14 cellular contexts compared by ENCODE assay signal in the genomic region with DNA sequence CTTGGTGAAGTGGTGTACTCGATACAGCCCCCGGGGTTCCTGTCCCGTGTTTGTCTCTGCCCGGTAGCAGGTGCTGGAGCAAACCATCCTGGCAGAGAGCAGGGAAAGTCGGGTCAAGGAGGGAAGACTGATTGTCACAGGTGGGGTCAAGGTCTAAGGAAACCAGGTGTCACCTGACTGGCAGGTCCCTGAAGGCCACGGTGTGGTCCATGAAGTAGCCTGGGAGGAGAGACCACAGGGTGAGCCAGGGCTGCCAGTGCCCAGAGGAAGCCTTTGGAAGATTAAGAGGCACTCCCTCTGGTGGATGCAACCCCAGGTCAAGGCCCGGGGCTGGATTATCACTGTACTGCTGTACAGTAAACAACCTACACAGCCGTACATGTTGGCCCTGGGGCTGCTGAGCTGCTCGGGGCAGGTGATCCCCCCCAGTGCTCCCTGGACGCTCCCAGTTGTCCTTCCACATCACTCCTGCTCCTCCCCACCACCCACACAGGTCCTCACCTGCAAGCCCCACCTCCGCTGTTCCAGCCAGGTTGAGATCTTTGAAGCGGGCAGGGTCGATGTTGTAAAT. TPM values are rescaled to one million over a fixed set of nuclear protein-coding genes. Genes with fewer than 3 reads are reported as not detected.
DNase-seq lines count a peak whose midpoint lies in the region; ATAC-seq, FAIRE-seq and TF ChIP-seq lines count a peak whose summit lies in the region.
"Had no signal": no experiment of that assay in that cellular context is flagged by ENCODE, and none has a peak within 500 bp of the region (broad histone marks: within the 10 kb centered on the region; RNA-seq: fewer than 3 reads in every experiment).

No MANE protein-coding gene starts in this region.

- FAIRE-seq in HepG2 (lab: Jason Lieb, UNC): peak; percentile 55

- TF ChIP-seq CTCF in WTC11 (IDR thresholded peaks at IDR 0.05) (no peak), HepG2 (CRISPR knock-in tag; IDR thresholded peaks at IDR 0.05) (peak; percentile 78)

- H3K9me3 ChIP-seq in HepG2 (ENCODE audit: low read length): no peaks in the 10 kb centered on the region
- H3K9me3 ChIP-seq: thoracic aorta had no signal

- ATAC-seq in WTC11: peak; percentile 33
- peak; percentile 92 for ATAC-seq in HepG2
- ATAC-seq in GM19467 (IDR thresholded peaks at IDR 0.05; ENCODE audit: unreplicated experiment): no peak
- ATAC-seq in effector memory CD8-positive, alpha-beta T cell (replicated peaks): no peak
- no peak for ATAC-seq in GM18498 (IDR thresholded peaks at IDR 0.05; ENCODE audit: unreplicated experiment)

- no TSS peak for BruUV-seq in HepG2 (replicated peaks; lab: Mats Ljungman, UMichigan)

- H3K9ac ChIP-seq in HepG2 (ENCODE audit: insufficient read depth, low read depth, low read length): no peak overlapping the region

- no peak overlapping the region; the same call in 1 of the 2 replicates for H3K4me2 ChIP-seq in HepG2 (ENCODE audit: low read depth, low read length)

- CTCF ChIA-PET in WTC11 (lab: Charles Lee): interaction anchor here (1.1 to 3.6 kb wide), 2 partner anchors 12 to 36 kb away, joined by 3 to 24 read pairs; partner anchors contain the start of genes MRPS12 and SARS2
- CTCF ChIA-PET in HepG2 (lab: Yijun Ruan, JAX; ENCODE audit: low intra/inter-chr PET ratio, low total read pairs): interaction anchor here (0.7 kb wide), 1 partner anchor 188 kb away, joined by 3 read pairs; no protein-coding TSS in a partner anchor

- H3K27ac ChIP-seq in HepG2 (ENCODE audit: extremely low read length, insufficient read depth, low read length): no peak overlapping the region
- H3K27ac ChIP-seq: coronary artery, thoracic aorta had no signal

- in situ Hi-C loops in HepG2 (cut with HindIII; ENCODE audit: extremely low pct_ligation_motif_present, low pct_unique_long_range_greater_than_20kb): loop anchor here (25.0 kb wide), 1 partner anchor 181 kb away; the partner anchor contains the start of gene CAPN12

- intact Hi-C loops in HepG2 (cut with micrococcal nuclease; ENCODE audit: unreplicated experiment): no loop called here

- 0 out of 2 replicates have a peak, but pooled peaks cover 4% of the 10 kb centered on the region for H3K9me3 Mint-ChIP-seq in WTC11
- no peaks in the 10 kb centered on the region for H3K9me3 Mint-ChIP-seq in effector memory CD8-positive, alpha-beta T cell

- peak; percentile 35; the same call in 1 of the 2 replicates for TF ChIP-seq RAD21 in HepG2 (CRISPR knock-in tag; IDR thresholded peaks at IDR 0.05)

- no peak overlapping the region for H2AFZ ChIP-seq in HepG2 (ENCODE audit: low read length)

- peaks cover 1 to 13% of the 10 kb centered on the region in 2 experiments for H3K36me3 ChIP-seq in HepG2 (replicated peaks in 1 of 2; ENCODE audit: control insufficient read depth in 1 of 2, insufficient read depth in 2 of 2, low read length in 2 of 2)
- H3K36me3 ChIP-seq: thoracic aorta had no signal

- TF ChIP-seq POLR2A in HepG2 (IDR thresholded peaks at IDR 0.05; ENCODE audit: insufficient read depth in 1 of 2, low read depth in 2 of 2, low read length in 2 of 2): no peak

- H3K4me3 ChIP-seq in HepG2 (replicated peaks in 1 of 3; ENCODE audit: insufficient read depth in 1 of 3, low read depth in 2 of 3, low read length in 3 of 3): no peak overlapping the region
- H3K4me3 ChIP-seq: coronary artery, thoracic aorta had no signal

- H4K20me1 ChIP-seq in HepG2 (ENCODE audit: insufficient read depth, low read length): no peaks in the 10 kb centered on the region

- peaks cover under 1% of the 10 kb centered on the region; the same call in 1 of the 2 replicates for H3K27me3 Mint-ChIP-seq in WTC11 (ENCODE audit: low read depth)
- H3K27me3 Mint-ChIP-seq in effector memory CD8-positive, alpha-beta T cell: no peaks in the 10 kb centered on the region

- DNase-seq in EH (ENCODE audit: low read depth) (peak; percentile 21), LHCN-M2 (ENCODE audit: low read depth) (peak; percentile 11), WTC11 (ENCODE audit: low spot score) (no peak), HepG2 (ENCODE audit: low spot score) (peak; percentile 62)
- no peak for DNase-seq in activated CD4-positive, CD25-positive, alpha-beta regulatory T cell treated with anti-CD3 and anti-CD28 coated beads, Interleukin-2, amount 50 U/mL, for 72 hours
- DNase-seq in effector memory CD8-positive, alpha-beta T cell: no peak
- DNase-seq: hypothalamus; NCI-H146; stimulated activated CD4-positive, alpha-beta T cell treated with anti-CD3 and anti-CD28 coated beads, Interleukin-4, amount 100 ng/mL, for 4 hours; SW 1271 had no signal

- TF ChIP-seq EP300 in HepG2 (IDR thresholded peaks at IDR 0.05; ENCODE audit: low read depth in 2 of 2, low read length in 2 of 2) (no peak), HepG2 (CRISPR knock-in tag; IDR thresholded peaks at IDR 0.05; ENCODE audit: borderline replicate concordance) (no peak)

- no peaks in the 10 kb centered on the region for H3K4me1 Mint-ChIP-seq in WTC11
- H3K4me1 Mint-ChIP-seq in effector memory CD8-positive, alpha-beta T cell (ENCODE audit: low read depth in 2 of 2): peaks cover 0 to 3% of the 10 kb centered on the region in 2 donors

- peaks cover 12% of the 10 kb centered on the region for H3K36me3 Mint-ChIP-seq in WTC11
- peaks cover 4% of the 10 kb centered on the region for H3K36me3 Mint-ChIP-seq in effector memory CD8-positive, alpha-beta T cell (ENCODE audit: insufficient read depth)

- H3K27ac Mint-ChIP-seq in WTC11: peak overlapping the region; percentile 43; the same call in 1 of the 2 replicates
- no peak overlapping the region for H3K27ac Mint-ChIP-seq in effector memory CD8-positive, alpha-beta T cell

- H3K4me3 Mint-ChIP-seq in WTC11: no peak overlapping the region
- no peak overlapping the region for H3K4me3 Mint-ChIP-seq in effector memory CD8-positive, alpha-beta T cell

- POLR2A ChIA-PET in WTC11 (lab: Charles Lee) (interaction anchor here (0.6 kb wide), 1 partner anchor 291 kb away, joined by 3 read pairs; no protein-coding TSS in a partner anchor), HepG2 (lab: Yijun Ruan, JAX) (interaction anchor here (1.0 to 1.2 kb wide), 2 partner anchors 12 kb away, joined by 4 read pairs; no protein-coding TSS in a partner anchor)

- WGBS in HepG2 (ENCODE audit: low lambda C conversion rate): 75% methylated on average over 9 of the region's 13 CpGs

- H3K27me3 ChIP-seq in HepG2 (ENCODE audit: control insufficient read depth in 1 of 2, insufficient read depth in 2 of 2, low read length in 2 of 2): no peaks in the 10 kb centered on the region

- H3K4me1 ChIP-seq in HepG2 (ENCODE audit: insufficient read depth, low read length): peaks cover 12% of the 10 kb centered on the region

- H3K79me2 ChIP-seq in HepG2 (ENCODE audit: insufficient read depth, low read length): no peaks in the 10 kb centered on the region

RNA-seq across cellular contexts. Expression of gene CCER2, which starts 6.0 kb away (rescaled TPM):
- total RNA-seq in LHCN-M2 (2014; rRNA removed) (not detected in 2 replicates), WTC11 (2021) (0.77 to 1.1 TPM (median 0.98 TPM) in 3 replicates), HepG2 (2016; rRNA removed; fragmentation: Illumina TruSeq; extraction: Trizol) (not detected in 2 replicates)
- polyA plus RNA-seq in LHCN-M2 (2012): not detected
- not detected in 2 replicates for total RNA-seq in HepG2 (2016; cell fraction: cytosol; rRNA removed; fragmentation: Illumina TruSeq; extraction: Trizol; ENCODE audit: low read depth)
- total RNA-seq in HepG2 (2016; cell fraction: insoluble cytoplasmic fraction; rRNA removed; fragmentation: Illumina TruSeq; extraction: Trizol): not detected in 2 replicates
- total RNA-seq in HepG2 (2016; cell fraction: membrane; rRNA removed; fragmentation: Illumina TruSeq; extraction: Trizol): 0.17 TPM in 1 of 2 replicates, not detected in the other
- total RNA-seq in HepG2 (2016; cell fraction: nucleus; rRNA removed; fragmentation: Illumina TruSeq; extraction: Trizol): not detected in 2 replicates
- polyA plus RNA-seq in HepG2 (2011; rRNA removed): 0.08 and 0.24 TPM in 2 replicates
- 0.09 TPM in 1 of 2 replicates, not detected in the other for polyA plus RNA-seq in HepG2 (2011; cell fraction: cytosol; rRNA removed)
- 1.6 and 2.0 TPM in 2 replicates for polyA plus RNA-seq in HepG2 (2011; cell fraction: nucleus; rRNA removed)
- polyA plus RNA-seq in HepG2 (2012): 0.15 and 0.33 TPM in 2 replicates
- not detected in 2 replicates for polyA plus RNA-seq in HepG2 (2016; cell fraction: cytosol; fragmentation: Illumina TruSeq; extraction: Trizol; ENCODE audit: low read depth)
- polyA plus RNA-seq in HepG2 (2016; cell fraction: insoluble cytoplasmic fraction; fragmentation: Illumina TruSeq; extraction: Trizol; ENCODE audit: low read depth): not detected in 2 replicates
- not detected in 2 replicates for polyA plus RNA-seq in HepG2 (2016; cell fraction: membrane; fragmentation: Illumina TruSeq; extraction: Trizol; ENCODE audit: low read depth)
- 0.48 and 0.77 TPM in 2 replicates for polyA plus RNA-seq in HepG2 (2016; cell fraction: nucleus; fragmentation: Illumina TruSeq; extraction: Trizol; ENCODE audit: insufficient read depth, low read depth)
- 0.26 and 0.52 TPM in 2 replicates for polyA minus RNA-seq in HepG2 (2011; rRNA and poly(A)+ RNA removed; ENCODE audit: low replicate concordance)
- polyA minus RNA-seq in HepG2 (2011; cell fraction: cytosol; rRNA and poly(A)+ RNA removed): not detected in 2 replicates
- not detected in 2 replicates for polyA minus RNA-seq in HepG2 (2011; cell fraction: nucleus; rRNA and poly(A)+ RNA removed)
- total RNA-seq: thoracic aorta had no signal

RNA-seq across cellular contexts. Expression of gene SARS2, which starts 12.6 kb away (rescaled TPM):
- 29.9 and 35.9 TPM in 2 replicates for total RNA-seq in LHCN-M2 (2014; rRNA removed)
- 20.1 TPM for polyA plus RNA-seq in LHCN-M2 (2012)
- 66.4 to 74.7 TPM (median 69.6 TPM) in 3 replicates for total RNA-seq in WTC11 (2021)
- 30.1 and 48.6 TPM in 2 replicates for total RNA-seq in HepG2 (2016; rRNA removed; fragmentation: Illumina TruSeq; extraction: Trizol)
- total RNA-seq in HepG2 (2016; cell fraction: cytosol; rRNA removed; fragmentation: Illumina TruSeq; extraction: Trizol; ENCODE audit: low read depth): 17.3 and 23.4 TPM in 2 replicates
- 25.7 and 50.3 TPM in 2 replicates for total RNA-seq in HepG2 (2016; cell fraction: insoluble cytoplasmic fraction; rRNA removed; fragmentation: Illumina TruSeq; extraction: Trizol)
- total RNA-seq in HepG2 (2016; cell fraction: membrane; rRNA removed; fragmentation: Illumina TruSeq; extraction: Trizol): 19.8 TPM in 2 replicates
- total RNA-seq in HepG2 (2016; cell fraction: nucleus; rRNA removed; fragmentation: Illumina TruSeq; extraction: Trizol): 43.2 and 49.1 TPM in 2 replicates
- 40.0 and 41.5 TPM in 2 replicates for polyA plus RNA-seq in HepG2 (2011; rRNA removed)
- polyA plus RNA-seq in HepG2 (2011; cell fraction: cytosol; rRNA removed): 14.5 and 33.6 TPM in 2 replicates
- polyA plus RNA-seq in HepG2 (2011; cell fraction: nucleus; rRNA removed): 222 and 300 TPM in 2 replicates
- 22.4 and 26.7 TPM in 2 replicates for polyA plus RNA-seq in HepG2 (2012)
- 11.3 and 13.5 TPM in 2 replicates for polyA plus RNA-seq in HepG2 (2016; cell fraction: cytosol; fragmentation: Illumina TruSeq; extraction: Trizol; ENCODE audit: low read depth)
- polyA plus RNA-seq in HepG2 (2016; cell fraction: insoluble cytoplasmic fraction; fragmentation: Illumina TruSeq; extraction: Trizol; ENCODE audit: low read depth): 26.8 and 33.0 TPM in 2 replicates
- polyA plus RNA-seq in HepG2 (2016; cell fraction: membrane; fragmentation: Illumina TruSeq; extraction: Trizol; ENCODE audit: low read depth): 16.0 and 17.2 TPM in 2 replicates
- 104 and 118 TPM in 2 replicates for polyA plus RNA-seq in HepG2 (2016; cell fraction: nucleus; fragmentation: Illumina TruSeq; extraction: Trizol; ENCODE audit: insufficient read depth, low read depth)
- polyA minus RNA-seq in HepG2 (2011; rRNA and poly(A)+ RNA removed; ENCODE audit: low replicate concordance): 42.2 and 59.1 TPM in 2 replicates
- 14.7 and 27.3 TPM in 2 replicates for polyA minus RNA-seq in HepG2 (2011; cell fraction: cytosol; rRNA and poly(A)+ RNA removed)
- polyA minus RNA-seq in HepG2 (2011; cell fraction: nucleus; rRNA and poly(A)+ RNA removed): 31.5 and 33.4 TPM in 2 replicates

RNA-seq across cellular contexts. Expression of gene MRPS12, which starts 12.7 kb away (rescaled TPM):
- total RNA-seq in LHCN-M2 (2014; rRNA removed) (67.2 and 80.3 TPM in 2 replicates), WTC11 (2021) (79.9 to 88.0 TPM (median 81.5 TPM) in 3 replicates), HepG2 (2016; rRNA removed; fragmentation: Illumina TruSeq; extraction: Trizol) (54.8 and 75.1 TPM in 2 replicates)
- 58.0 TPM for polyA plus RNA-seq in LHCN-M2 (2012)
- total RNA-seq in HepG2 (2016; cell fraction: cytosol; rRNA removed; fragmentation: Illumina TruSeq; extraction: Trizol; ENCODE audit: low read depth): 23.3 and 27.3 TPM in 2 replicates
- total RNA-seq in HepG2 (2016; cell fraction: insoluble cytoplasmic fraction; rRNA removed; fragmentation: Illumina TruSeq; extraction: Trizol): 53.5 and 80.4 TPM in 2 replicates
- 39.3 and 49.4 TPM in 2 replicates for total RNA-seq in HepG2 (2016; cell fraction: membrane; rRNA removed; fragmentation: Illumina TruSeq; extraction: Trizol)
- 20.5 and 23.1 TPM in 2 replicates for total RNA-seq in HepG2 (2016; cell fraction: nucleus; rRNA removed; fragmentation: Illumina TruSeq; extraction: Trizol)
- 27.5 and 39.4 TPM in 2 replicates for polyA plus RNA-seq in HepG2 (2011; rRNA removed)
- polyA plus RNA-seq in HepG2 (2011; cell fraction: cytosol; rRNA removed): 33.2 and 61.8 TPM in 2 replicates
- polyA plus RNA-seq in HepG2 (2011; cell fraction: nucleus; rRNA removed): 30.3 and 31.5 TPM in 2 replicates
- polyA plus RNA-seq in HepG2 (2012): 21.4 and 33.9 TPM in 2 replicates
- 25.8 and 31.9 TPM in 2 replicates for polyA plus RNA-seq in HepG2 (2016; cell fraction: cytosol; fragmentation: Illumina TruSeq; extraction: Trizol; ENCODE audit: low read depth)
- 83.6 and 90.1 TPM in 2 replicates for polyA plus RNA-seq in HepG2 (2016; cell fraction: insoluble cytoplasmic fraction; fragmentation: Illumina TruSeq; extraction: Trizol; ENCODE audit: low read depth)
- 40.3 and 46.6 TPM in 2 replicates for polyA plus RNA-seq in HepG2 (2016; cell fraction: membrane; fragmentation: Illumina TruSeq; extraction: Trizol; ENCODE audit: low read depth)
- 39.6 and 43.0 TPM in 2 replicates for polyA plus RNA-seq in HepG2 (2016; cell fraction: nucleus; fragmentation: Illumina TruSeq; extraction: Trizol; ENCODE audit: insufficient read depth, low read depth)
- 30.4 and 47.1 TPM in 2 replicates for polyA minus RNA-seq in HepG2 (2011; rRNA and poly(A)+ RNA removed; ENCODE audit: low replicate concordance)
- 11.2 and 16.5 TPM in 2 replicates for polyA minus RNA-seq in HepG2 (2011; cell fraction: cytosol; rRNA and poly(A)+ RNA removed)
- polyA minus RNA-seq in HepG2 (2011; cell fraction: nucleus; rRNA and poly(A)+ RNA removed): 6.3 and 8.4 TPM in 2 replicates

RNA-seq across cellular contexts. Expression of gene NFKBIB, which starts 18.2 kb away (rescaled TPM):
- total RNA-seq in LHCN-M2 (2014; rRNA removed) (20.3 and 21.8 TPM in 2 replicates), WTC11 (2021) (29.6 to 39.8 TPM (median 30.6 TPM) in 3 replicates), HepG2 (2016; rRNA removed; fragmentation: Illumina TruSeq; extraction: Trizol) (13.8 and 14.9 TPM in 2 replicates)
- 18.6 TPM for polyA plus RNA-seq in LHCN-M2 (2012)
- total RNA-seq in HepG2 (2016; cell fraction: cytosol; rRNA removed; fragmentation: Illumina TruSeq; extraction: Trizol; ENCODE audit: low read depth): 3.8 and 4.6 TPM in 2 replicates
- total RNA-seq in HepG2 (2016; cell fraction: insoluble cytoplasmic fraction; rRNA removed; fragmentation: Illumina TruSeq; extraction: Trizol): 14.4 and 14.7 TPM in 2 replicates
- total RNA-seq in HepG2 (2016; cell fraction: membrane; rRNA removed; fragmentation: Illumina TruSeq; extraction: Trizol): 8.1 and 8.2 TPM in 2 replicates
- total RNA-seq in HepG2 (2016; cell fraction: nucleus; rRNA removed; fragmentation: Illumina TruSeq; extraction: Trizol): 6.0 and 6.9 TPM in 2 replicates
- polyA plus RNA-seq in HepG2 (2011; rRNA removed): 8.6 and 11.5 TPM in 2 replicates
- polyA plus RNA-seq in HepG2 (2011; cell fraction: cytosol; rRNA removed): 9.7 and 14.5 TPM in 2 replicates
- polyA plus RNA-seq in HepG2 (2011; cell fraction: nucleus; rRNA removed): 8.5 and 9.1 TPM in 2 replicates
- 7.8 and 10.7 TPM in 2 replicates for polyA plus RNA-seq in HepG2 (2012)
- polyA plus RNA-seq in HepG2 (2016; cell fraction: cytosol; fragmentation: Illumina TruSeq; extraction: Trizol; ENCODE audit: low read depth): 6.7 and 8.7 TPM in 2 replicates
- polyA plus RNA-seq in HepG2 (2016; cell fraction: insoluble cytoplasmic fraction; fragmentation: Illumina TruSeq; extraction: Trizol; ENCODE audit: low read depth): 19.6 and 21.5 TPM in 2 replicates
- polyA plus RNA-seq in HepG2 (2016; cell fraction: membrane; fragmentation: Illumina TruSeq; extraction: Trizol; ENCODE audit: low read depth): 9.9 and 11.1 TPM in 2 replicates
- 13.5 and 16.3 TPM in 2 replicates for polyA plus RNA-seq in HepG2 (2016; cell fraction: nucleus; fragmentation: Illumina TruSeq; extraction: Trizol; ENCODE audit: insufficient read depth, low read depth)
- 5.6 and 6.0 TPM in 2 replicates for polyA minus RNA-seq in HepG2 (2011; rRNA and poly(A)+ RNA removed; ENCODE audit: low replicate concordance)
- 2.2 and 6.5 TPM in 2 replicates for polyA minus RNA-seq in HepG2 (2011; cell fraction: cytosol; rRNA and poly(A)+ RNA removed)
- polyA minus RNA-seq in HepG2 (2011; cell fraction: nucleus; rRNA and poly(A)+ RNA removed): 1.2 and 1.9 TPM in 2 replicates

RNA-seq across cellular contexts. Expression of gene SIRT2, which starts 18.6 kb away (rescaled TPM):
- 64.6 and 73.2 TPM in 2 replicates for total RNA-seq in LHCN-M2 (2014; rRNA removed)
- polyA plus RNA-seq in LHCN-M2 (2012): 62.7 TPM
- total RNA-seq in WTC11 (2021): 9.5 to 10.7 TPM (median 10.2 TPM) in 3 replicates
- total RNA-seq in HepG2 (2016; rRNA removed; fragmentation: Illumina TruSeq; extraction: Trizol): 20.3 and 22.3 TPM in 2 replicates
- total RNA-seq in HepG2 (2016; cell fraction: cytosol; rRNA removed; fragmentation: Illumina TruSeq; extraction: Trizol; ENCODE audit: low read depth): 14.3 and 15.2 TPM in 2 replicates
- 18.1 and 20.6 TPM in 2 replicates for total RNA-seq in HepG2 (2016; cell fraction: insoluble cytoplasmic fraction; rRNA removed; fragmentation: Illumina TruSeq; extraction: Trizol)
- total RNA-seq in HepG2 (2016; cell fraction: membrane; rRNA removed; fragmentation: Illumina TruSeq; extraction: Trizol): 24.1 and 28.8 TPM in 2 replicates
- 10.5 and 13.7 TPM in 2 replicates for total RNA-seq in HepG2 (2016; cell fraction: nucleus; rRNA removed; fragmentation: Illumina TruSeq; extraction: Trizol)
- polyA plus RNA-seq in HepG2 (2011; rRNA removed): 26.1 and 32.6 TPM in 2 replicates
- 20.9 and 26.0 TPM in 2 replicates for polyA plus RNA-seq in HepG2 (2011; cell fraction: cytosol; rRNA removed)
- 54.3 and 54.9 TPM in 2 replicates for polyA plus RNA-seq in HepG2 (2011; cell fraction: nucleus; rRNA removed)
- 17.1 and 18.5 TPM in 2 replicates for polyA plus RNA-seq in HepG2 (2012)
- 19.1 and 22.5 TPM in 2 replicates for polyA plus RNA-seq in HepG2 (2016; cell fraction: cytosol; fragmentation: Illumina TruSeq; extraction: Trizol; ENCODE audit: low read depth)
- polyA plus RNA-seq in HepG2 (2016; cell fraction: insoluble cytoplasmic fraction; fragmentation: Illumina TruSeq; extraction: Trizol; ENCODE audit: low read depth): 21.0 and 27.0 TPM in 2 replicates
- polyA plus RNA-seq in HepG2 (2016; cell fraction: membrane; fragmentation: Illumina TruSeq; extraction: Trizol; ENCODE audit: low read depth): 29.2 and 29.4 TPM in 2 replicates
- 29.4 and 29.5 TPM in 2 replicates for polyA plus RNA-seq in HepG2 (2016; cell fraction: nucleus; fragmentation: Illumina TruSeq; extraction: Trizol; ENCODE audit: insufficient read depth, low read depth)
- 15.5 and 28.6 TPM in 2 replicates for polyA minus RNA-seq in HepG2 (2011; rRNA and poly(A)+ RNA removed; ENCODE audit: low replicate concordance)
- polyA minus RNA-seq in HepG2 (2011; cell fraction: cytosol; rRNA and poly(A)+ RNA removed): 12.0 and 12.7 TPM in 2 replicates
- 10.3 and 11.2 TPM in 2 replicates for polyA minus RNA-seq in HepG2 (2011; cell fraction: nucleus; rRNA and poly(A)+ RNA removed)

Comparison
In these comparisons a context has a peak if more than half of its experiments do, and no peak if none do; other contexts are left out.
1. DNase-seq: peak in EH (single experiment), LHCN-M2 (single experiment) and HepG2 (single experiment); none in WTC11 (single experiment), activated CD4-positive, CD25-positive, alpha-beta regulatory T cell treated with anti-CD3 and anti-CD28 coated beads, Interleukin-2, amount 50 U/mL, for 72 hours (single experiment) and effector memory CD8-positive, alpha-beta T cell (0 of 3).
2. ATAC-seq: peak in WTC11 (single experiment) and HepG2 (single experiment); none in GM19467 (single experiment), effector memory CD8-positive, alpha-beta T cell (single experiment) and GM18498 (single experiment).